18 cellular contexts compared by ENCODE assay signal in the genomic region with DNA sequence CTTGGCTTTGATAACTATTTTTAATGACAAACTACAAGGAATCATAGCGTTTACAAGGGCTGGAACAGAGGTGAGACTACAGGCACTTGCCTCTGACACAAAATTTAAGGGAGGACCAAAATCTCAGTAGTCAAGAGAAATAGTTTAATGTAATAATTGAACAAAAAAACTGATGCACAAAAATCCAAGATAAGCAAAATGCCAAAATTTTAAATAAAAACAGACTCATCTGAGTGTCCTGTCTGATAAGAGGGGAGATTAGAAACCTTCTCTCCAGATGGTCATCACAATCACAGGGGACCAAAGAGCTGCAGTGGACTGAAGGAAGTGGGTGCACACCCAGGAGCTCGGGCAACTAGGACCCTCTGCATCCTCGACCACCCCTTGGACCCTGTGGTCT.
"Had no signal": no experiment of that assay in that cellular context is flagged by ENCODE, and none has a peak within 500 bp of the region (broad histone marks: within the 10 kb centered on the region; RNA-seq: fewer than 3 reads in every experiment).

No MANE protein-coding gene starts in this region.

- ATAC-seq: effector memory CD8-positive, alpha-beta T cell; lower lobe of right lung; natural killer cell treated with Interleukin-12 subunit alpha and Interleukin-12 subunit beta and Interleukin-15 and Interleukin-18, amount 100 ng/mL, for 72 hours; right lobe of liver; stimulated activated effector memory CD8-positive, alpha-beta T cell treated with anti-CD3 and anti-CD28 coated beads, Interleukin-12 subunit alpha, Interleukin-12 subunit beta, amount 100 ng/mL, for 72 hours; upper lobe of right lung had no signal

- H3K36me3 ChIP-seq: lower lobe of right lung, neutrophil, ovary, right lobe of liver, stomach, upper lobe of right lung had no signal

- H3K27me3 ChIP-seq: ovary, right lobe of liver, stomach, testis, upper lobe of right lung had no signal

- DNase-seq: activated CD4-positive, CD25-positive, alpha-beta regulatory T cell treated with anti-CD3 and anti-CD28 coated beads, Interleukin-2, amount 50 U/mL, for 72 hours; activated gamma-delta T cell treated with Interleukin-2 at 50 U/mL for 16 hours; activated T-cell treated with anti-CD3 and anti-CD28 coated beads, Interleukin-2, amount 50 U/mL, for 1 hour; aorta; effector memory CD8-positive, alpha-beta T cell; kidney; lower lobe of right lung; right lobe of liver; small intestine; stimulated activated CD4-positive, alpha-beta T cell treated with anti-CD3 and anti-CD28 coated beads, Interleukin-2, amount 100 ng/mL, for 24 hours; stomach; testis; upper lobe of right lung had no signal

- H3K4me3 ChIP-seq: lower lobe of right lung, ovary, right lobe of liver, stomach, testis, upper lobe of right lung had no signal

- H3K9me3 ChIP-seq: lower lobe of right lung, neutrophil, ovary, right lobe of liver, stomach, testis, upper lobe of right lung had no signal

- H3K27ac ChIP-seq: lower lobe of right lung, neutrophil, right lobe of liver, testis, upper lobe of right lung, VCaP had no signal
